ENCODE assay signal across 9 cellular contexts in genomic region chr1:96362623-96363022, GRCh38.
DNase-seq lines count a peak whose midpoint lies in the region; ATAC-seq, FAIRE-seq and TF ChIP-seq lines count a peak whose summit lies in the region.
"Had no signal": no experiment of that assay in that cellular context is flagged by ENCODE, and none has a peak within 500 bp of the region (broad histone marks: within the 10 kb centered on the region; RNA-seq: fewer than 3 reads in every experiment).

No MANE protein-coding gene starts in this region.

- H2BK15ac ChIP-seq in neuronal stem cell (ENCODE audit: low read length) = no peak overlapping the region

- H3K9me3 Mint-ChIP-seq in stimulated activated naive CD8-positive, alpha-beta T cell treated with anti-CD3 and anti-CD28 coated beads, Interleukin-15, amount 100 ng/mL, for 72 hours = peaks cover 0 to 5% of the 10 kb centered on the region in 2 donors
- H3K9me3 Mint-ChIP-seq in T-cell = peaks cover 0 to 12% (median 0%) of the 10 kb centered on the region in 3 donors

- no peak overlapping the region for H3K4me3 Mint-ChIP-seq in stimulated activated naive CD8-positive, alpha-beta T cell treated with anti-CD3 and anti-CD28 coated beads, Interleukin-15, amount 100 ng/mL, for 72 hours
- no peak overlapping the region for H3K4me3 Mint-ChIP-seq in T-cell
- H3K4me3 Mint-ChIP-seq: activated naive CD8-positive, alpha-beta T cell treated with anti-CD3 and anti-CD28 coated beads, Interleukin-2, amount 10 ng/mL, durations not matched to agents 7 days and 5 days had no signal

- H2AK5ac ChIP-seq in neuronal stem cell (ENCODE audit: low read depth, low read length) = no peak overlapping the region

- peaks cover 22% of the 10 kb centered on the region for H3K27me3 Mint-ChIP-seq in stimulated activated naive CD8-positive, alpha-beta T cell treated with anti-CD3 and anti-CD28 coated beads, Interleukin-15, amount 100 ng/mL, for 72 hours
- no peaks in the 10 kb centered on the region for H3K27me3 Mint-ChIP-seq in T-cell
- H3K27me3 Mint-ChIP-seq: activated naive CD8-positive, alpha-beta T cell treated with anti-CD3 and anti-CD28 coated beads, Interleukin-2, amount 10 ng/mL, durations not matched to agents 7 days and 5 days had no signal

- POLR2A ChIA-PET in T-cell (lab: Charles Lee) = no interaction called here

- H2BK5ac ChIP-seq in neuronal stem cell (ENCODE audit: low read length) = no peak overlapping the region

- no peaks in the 10 kb centered on the region for H3K79me1 ChIP-seq in neuronal stem cell (ENCODE audit: low read depth, low read length)

- H3K23ac ChIP-seq in neuronal stem cell (ENCODE audit: low read depth, low read length, poor library complexity) = no peak overlapping the region

- H3K9ac ChIP-seq in neuronal stem cell (ENCODE audit: low read depth, low read length, poor library complexity) = no peak overlapping the region

- H4K91ac ChIP-seq in neuronal stem cell (ENCODE audit: low read depth, low read length, poor library complexity) = no peak overlapping the region

- H3K4me1 ChIP-seq in HAP-1 = peaks cover 23% of the 10 kb centered on the region
- peaks cover 0 to 1% of the 10 kb centered on the region in 2 donors for H3K4me1 ChIP-seq in neuronal stem cell (ENCODE audit: control insufficient read depth in 2 of 2, insufficient read depth in 1 of 2, low read depth in 1 of 2, low read length in 2 of 2)

- no peak overlapping the region for H2AFZ ChIP-seq in neuronal stem cell (ENCODE audit: low read length)

- no peak overlapping the region for H3K14ac ChIP-seq in neuronal stem cell (ENCODE audit: low read length)

- no peak overlapping the region for H2BK12ac ChIP-seq in neuronal stem cell (ENCODE audit: low read length)

- in situ Hi-C loops in ACHN (cut with HindIII; ENCODE audit: low pct_ligation_motif_present, low pct_unique_long_range_greater_than_20kb, low sequenced_read_pairs) (no loop called here), HAP-1 (cut with MboI; ENCODE audit: low sequenced_read_pairs) (no loop called here)

- H4K8ac ChIP-seq in neuronal stem cell (ENCODE audit: low read depth, low read length) = no peak overlapping the region

- no peak overlapping the region for H3K4ac ChIP-seq in neuronal stem cell (ENCODE audit: low read length)

- no peak overlapping the region for H2BK120ac ChIP-seq in neuronal stem cell (ENCODE audit: low read depth, low read length)

- peaks cover 18% of the 10 kb centered on the region for H3K4me1 Mint-ChIP-seq in stimulated activated naive CD8-positive, alpha-beta T cell treated with anti-CD3 and anti-CD28 coated beads, Interleukin-15, amount 100 ng/mL, for 72 hours
- H3K4me1 Mint-ChIP-seq in T-cell = no peaks in the 10 kb centered on the region

- peak overlapping the region; percentile 48 to 50 for H3K27ac Mint-ChIP-seq in stimulated activated naive CD8-positive, alpha-beta T cell treated with anti-CD3 and anti-CD28 coated beads, Interleukin-15, amount 100 ng/mL, for 72 hours
- no peak overlapping the region for H3K27ac Mint-ChIP-seq in T-cell
- H3K27ac Mint-ChIP-seq: activated naive CD8-positive, alpha-beta T cell treated with anti-CD3 and anti-CD28 coated beads, Interleukin-2, amount 10 ng/mL, durations not matched to agents 7 days and 5 days had no signal

- H3K18ac ChIP-seq in neuronal stem cell (ENCODE audit: low read length) = no peak overlapping the region

- ATAC-seq in GM21447 (IDR thresholded peaks at IDR 0.05; ENCODE audit: unreplicated experiment) (peak; percentile 69), T-cell (replicated peaks in 1 of 4) (no peak)
- peak; percentile 99 for ATAC-seq in stimulated activated naive CD8-positive, alpha-beta T cell treated with anti-CD3 and anti-CD28 coated beads, Interleukin-15, amount 100 ng/mL, for 72 hours

- H3K36me3 ChIP-seq in bronchial epithelial cell (ENCODE audit: control insufficient read depth, insufficient read depth, low read length) (no peaks in the 10 kb centered on the region), HAP-1 (replicated peaks) (no peaks in the 10 kb centered on the region), neuronal stem cell (replicated peaks in 1 of 2; ENCODE audit: control insufficient read depth in 2 of 2, insufficient read depth in 2 of 2, low read length in 2 of 2) (no peaks in the 10 kb centered on the region)

- no peak overlapping the region for H3K4me2 ChIP-seq in neuronal stem cell (ENCODE audit: insufficient read depth, low read length, poor library complexity, severe bottlenecking)

- H3K4me3 ChIP-seq in bronchial epithelial cell (ENCODE audit: low read depth, low read length) (no peak overlapping the region), HAP-1 (no peak overlapping the region), neuronal stem cell (ENCODE audit: low read length in 2 of 2) (no peak overlapping the region)

- no peak overlapping the region for H3K27ac ChIP-seq in neuronal stem cell (replicated peaks; ENCODE audit: low read length)

- no peaks in the 10 kb centered on the region for H3K9me3 ChIP-seq in HAP-1
- H3K9me3 ChIP-seq in neuronal stem cell (replicated peaks in 1 of 2; ENCODE audit: control insufficient read depth in 2 of 2, insufficient read depth in 1 of 2, low read depth in 1 of 2, low read length in 2 of 2) = no peaks in the 10 kb centered on the region

- CTCF ChIA-PET in T-cell (lab: Charles Lee) = no interaction called here

- FAIRE-seq in bronchial epithelial cell (lab: Jason Lieb, UNC) = peak; percentile 97

- H3K36me3 Mint-ChIP-seq in T-cell = no peaks in the 10 kb centered on the region
- H3K36me3 Mint-ChIP-seq: activated naive CD8-positive, alpha-beta T cell treated with anti-CD3 and anti-CD28 coated beads, Interleukin-2, amount 10 ng/mL, durations not matched to agents 7 days and 5 days had no signal

- no peak for TF ChIP-seq CTCF in bronchial epithelial cell (IDR thresholded peaks at IDR 0.05; ENCODE audit: insufficient read depth, low read length, severe bottlenecking)

- H3K27me3 ChIP-seq in bronchial epithelial cell (ENCODE audit: control insufficient read depth, insufficient read depth, low read length) (no peaks in the 10 kb centered on the region), HAP-1 (ENCODE audit: low read depth) (no peaks in the 10 kb centered on the region), neuronal stem cell (ENCODE audit: control insufficient read depth in 3 of 3, insufficient read depth in 3 of 3, low read depth in 1 of 3, low read length in 3 of 3) (no peaks in the 10 kb centered on the region)

- DNase-seq in ACHN = peak; percentile 96
- peak; percentile 100 for DNase-seq in M059J (ENCODE audit: low read depth)
- peak; percentile 98 for DNase-seq in bronchial epithelial cell (ENCODE audit: low read depth)
- peak; percentile 6 to 13 for DNase-seq in stimulated activated naive CD8-positive, alpha-beta T cell treated with anti-CD3 and anti-CD28 coated beads, Interleukin-15, amount 100 ng/mL, for 72 hours
- no peak for DNase-seq in T-cell
- DNase-seq in HAP-1 (ENCODE audit: low spot score in 2 of 2) = no peak
- DNase-seq in neuronal stem cell (ENCODE audit: low spot score) = no peak
- DNase-seq: activated naive CD8-positive, alpha-beta T cell treated with anti-CD3 and anti-CD28 coated beads, Interleukin-2, amount 10 ng/mL, durations not matched to agents 7 days and 5 days had no signal

Comparison
In these comparisons a context has a peak if more than half of its experiments do, and no peak if none do; other contexts are left out.
1. DNase-seq: peak in ACHN (single experiment), M059J (single experiment), bronchial epithelial cell (single experiment) and stimulated activated naive CD8-positive, alpha-beta T cell treated with anti-CD3 and anti-CD28 coated beads, Interleukin-15, amount 100 ng/mL, for 72 hours (2 of 2); none in T-cell (0 of 34), HAP-1 (0 of 2) and neuronal stem cell (single experiment).
2. ATAC-seq: peak in GM21447 (single experiment) and stimulated activated naive CD8-positive, alpha-beta T cell treated with anti-CD3 and anti-CD28 coated beads, Interleukin-15, amount 100 ng/mL, for 72 hours (single experiment); none in T-cell (0 of 4).
3. H3K27ac Mint-ChIP-seq: peak in stimulated activated naive CD8-positive, alpha-beta T cell treated with anti-CD3 and anti-CD28 coated beads, Interleukin-15, amount 100 ng/mL, for 72 hours (2 of 2); none in T-cell (0 of 2).